8 cellular contexts compared by ENCODE assay signal in the genomic region with DNA sequence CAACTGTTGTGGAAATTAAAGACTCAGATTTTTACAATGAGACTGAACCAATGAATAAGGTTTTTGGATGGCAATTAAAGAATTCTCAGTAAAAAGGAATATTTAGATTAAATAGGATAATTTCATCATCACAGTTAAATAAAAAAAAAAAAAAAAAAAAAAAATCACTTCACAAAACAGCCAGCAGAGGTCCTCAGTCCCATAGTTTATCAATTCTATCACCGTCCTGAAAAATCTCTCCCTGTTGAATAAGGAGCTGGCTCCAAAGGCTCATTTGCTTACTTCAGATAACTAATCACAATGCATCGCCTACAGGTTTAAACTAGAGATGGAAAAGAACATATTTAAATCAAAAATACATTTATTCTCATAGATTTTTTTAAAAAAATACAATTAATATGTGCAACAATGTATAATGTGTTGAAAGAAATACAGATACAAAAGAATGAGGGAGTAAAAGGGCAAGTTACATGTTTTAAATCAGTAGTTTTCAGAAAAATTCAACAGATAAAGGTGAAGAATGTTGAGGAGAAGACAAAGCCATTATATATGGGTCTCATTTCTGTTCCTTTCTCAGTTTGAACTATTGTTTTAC.
A peak's percentile ranks its signal among the peaks of the same experiment; 100 is the strongest.
DNase-seq lines count a peak whose midpoint lies in the region; ATAC-seq, FAIRE-seq and TF ChIP-seq lines count a peak whose summit lies in the region.

No MANE protein-coding gene starts in this region.

- H3K9me1 ChIP-seq in endothelial cell of umbilical vein (replicated peaks; ENCODE audit: control insufficient read depth, extremely low read depth, insufficient read depth, low read length) = no peaks in the 10 kb centered on the region

- CTCF ChIA-PET in endothelial cell of umbilical vein (lab: Charles Lee) = interaction anchor here (0.6 to 3.0 kb wide), 104 partner anchors 8 to 1940 kb away, joined by 3 to 98 read pairs (median 4); no protein-coding TSS in a partner anchor

- H3K27ac ChIP-seq in endothelial cell of umbilical vein (ENCODE audit: insufficient read depth, low read depth, low read length) = no peak overlapping the region

- TF ChIP-seq CTCF in endothelial cell of umbilical vein (IDR thresholded peaks at IDR 0.05; ENCODE audit: extremely low read depth in 1 of 2, insufficient read depth in 1 of 2, low read depth in 1 of 2, low read length in 2 of 2) = peak; percentile 29 to 47
- peak; percentile 65 for TF ChIP-seq CTCF in osteocyte (IDR thresholded peaks at IDR 0.05)

- peaks cover 8% of the 10 kb centered on the region for H3K4me1 ChIP-seq in endothelial cell of umbilical vein (ENCODE audit: control insufficient read depth, extremely low read depth, insufficient read depth, low read length)

- H3K9me3 ChIP-seq in endothelial cell of umbilical vein (replicated peaks; ENCODE audit: control insufficient read depth, insufficient read depth, low read length) = no peaks in the 10 kb centered on the region

- H3K4me2 ChIP-seq in endothelial cell of umbilical vein (ENCODE audit: insufficient read depth, low read length) = no peak overlapping the region

- no peak for ATAC-seq in GM21619 (IDR thresholded peaks at IDR 0.05; ENCODE audit: unreplicated experiment)

- H3K27me3 Mint-ChIP-seq in osteocyte (ENCODE audit: unreplicated experiment) = peaks cover 57% of the 10 kb centered on the region

- no peak overlapping the region for H2AFZ ChIP-seq in endothelial cell of umbilical vein (ENCODE audit: low read depth, low read length)

- TF ChIP-seq POLR2A in endothelial cell of umbilical vein (IDR thresholded peaks at IDR 0.05; ENCODE audit: low read depth, low read length) = no peak

- no peak overlapping the region for H3K4me3 ChIP-seq in endothelial cell of umbilical vein (replicated peaks in 1 of 3; ENCODE audit: insufficient read depth in 1 of 3, low read depth in 1 of 3, low read length in 3 of 3)

- intact Hi-C loops in endothelial cell of umbilical vein (cut with micrococcal nuclease) = loop anchor here (1.0 to 10.0 kb wide), 4 partner anchors 213 to 1940 kb away; no protein-coding TSS in a partner anchor

- dilution Hi-C loops in endothelial cell of umbilical vein (cut with MboI; ENCODE audit: extremely low pct_ligation_motif_present, low sequenced_read_pairs) = no loop called here

- no peak overlapping the region for H3K27ac Mint-ChIP-seq in osteocyte (ENCODE audit: unreplicated experiment)

- DNase-seq in ELF-1 (ENCODE audit: low read depth, low spot score) (peak; percentile 15), HT-29 (ENCODE audit: low spot score) (peak; percentile 65), OCI-M1 (lab: John Stamatoyannopoulos, UW) (peak; percentile 75), endothelial cell of umbilical vein (ENCODE audit: low read depth, low spot score) (peak; percentile 67), osteocyte (ENCODE audit: extremely low spot score, unreplicated experiment) (no peak), GOT3 (lab: John Stamatoyannopoulos, UW) (no peak)
- no peak for DNase-seq in activated CD8-positive, alpha-beta memory T cell treated with anti-CD3 and anti-CD28 coated beads for 24 hours

- H3K4me3 Mint-ChIP-seq in osteocyte (ENCODE audit: unreplicated experiment) = no peak overlapping the region

- no peaks in the 10 kb centered on the region for H3K36me3 ChIP-seq in endothelial cell of umbilical vein (ENCODE audit: control insufficient read depth in 2 of 2, extremely low read depth in 1 of 2, insufficient read depth in 2 of 2, low read length in 2 of 2)

- no peaks in the 10 kb centered on the region for H3K36me3 Mint-ChIP-seq in osteocyte (ENCODE audit: unreplicated experiment)

- no peaks in the 10 kb centered on the region for H3K9me3 Mint-ChIP-seq in osteocyte (ENCODE audit: unreplicated experiment)

- peak; percentile 68 for FAIRE-seq in endothelial cell of umbilical vein (lab: Jason Lieb, UNC)

- no peaks in the 10 kb centered on the region for H3K27me3 ChIP-seq in endothelial cell of umbilical vein (ENCODE audit: control insufficient read depth in 2 of 2, insufficient read depth in 2 of 2, low read length in 2 of 2)

- H3K4me1 Mint-ChIP-seq in osteocyte (ENCODE audit: unreplicated experiment) = no peaks in the 10 kb centered on the region

- H3K79me2 ChIP-seq in endothelial cell of umbilical vein (ENCODE audit: control insufficient read depth, insufficient read depth, low read length) = no peaks in the 10 kb centered on the region

- H4K20me1 ChIP-seq in endothelial cell of umbilical vein (replicated peaks; ENCODE audit: control insufficient read depth, extremely low read depth, insufficient read depth, low read length) = no peaks in the 10 kb centered on the region

- no TSS peak for BruUV-seq in endothelial cell of umbilical vein (replicated peaks; lab: Mats Ljungman, UMichigan)

- POLR2A ChIA-PET in endothelial cell of umbilical vein (lab: Charles Lee) = interaction anchor here (0.6 kb wide), 1 partner anchor 590 kb away, joined by 3 read pairs; no protein-coding TSS in a partner anchor

- H3K9ac ChIP-seq in endothelial cell of umbilical vein (replicated peaks; ENCODE audit: extremely low read depth, insufficient read depth, low read length) = peak overlapping the region; percentile 33

TF ChIP-seq in endothelial cell of umbilical vein, 7 proteins besides CTCF, POLR2A, EP300 and RAD21:
- no peak for TF ChIP-seq POLR2AphosphoS5 (IDR thresholded peaks at IDR 0.05; ENCODE audit: insufficient read depth, low read depth, low read length)
- no peak for TF ChIP-seq FOS (IDR thresholded peaks at IDR 0.05; ENCODE audit: borderline replicate concordance, insufficient read depth, low read length)
- no peak for TF ChIP-seq JUN (IDR thresholded peaks at IDR 0.05; ENCODE audit: borderline replicate concordance, insufficient read depth, insufficient read length, low read depth)
- no peak for TF ChIP-seq EZH2 (IDR thresholded peaks at IDR 0.05; ENCODE audit: borderline replicate concordance, low read depth, low read length, severe bottlenecking)
- TF ChIP-seq GATA2 (IDR thresholded peaks at IDR 0.05; ENCODE audit: insufficient read depth, insufficient read length, low read depth, low read length) = no peak
- TF ChIP-seq, protein P1, sequence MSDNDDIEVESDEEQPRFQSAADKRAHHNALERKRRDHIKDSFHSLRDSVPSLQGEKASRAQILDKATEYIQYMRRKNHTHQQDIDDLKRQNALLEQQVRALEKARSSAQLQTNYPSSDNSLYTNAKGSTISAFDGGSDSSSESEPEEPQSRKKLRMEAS (IDR thresholded peaks at IDR 0.05; ENCODE audit: insufficient read depth, insufficient read length) = no peak
- no peak for TF ChIP-seq MYC (IDR thresholded peaks at IDR 0.05; ENCODE audit: low read depth, low read length)

Comparison
In these comparisons a context has a peak if more than half of its experiments do, and no peak if none do; other contexts are left out.
1. DNase-seq: peak in ELF-1 (single experiment), HT-29 (single experiment), OCI-M1 (single experiment) and endothelial cell of umbilical vein (single experiment); none in osteocyte (single experiment), GOT3 (single experiment) and activated CD8-positive, alpha-beta memory T cell treated with anti-CD3 and anti-CD28 coated beads for 24 hours (single experiment).